7 cellular contexts compared by ENCODE assay signal in the genomic region with DNA sequence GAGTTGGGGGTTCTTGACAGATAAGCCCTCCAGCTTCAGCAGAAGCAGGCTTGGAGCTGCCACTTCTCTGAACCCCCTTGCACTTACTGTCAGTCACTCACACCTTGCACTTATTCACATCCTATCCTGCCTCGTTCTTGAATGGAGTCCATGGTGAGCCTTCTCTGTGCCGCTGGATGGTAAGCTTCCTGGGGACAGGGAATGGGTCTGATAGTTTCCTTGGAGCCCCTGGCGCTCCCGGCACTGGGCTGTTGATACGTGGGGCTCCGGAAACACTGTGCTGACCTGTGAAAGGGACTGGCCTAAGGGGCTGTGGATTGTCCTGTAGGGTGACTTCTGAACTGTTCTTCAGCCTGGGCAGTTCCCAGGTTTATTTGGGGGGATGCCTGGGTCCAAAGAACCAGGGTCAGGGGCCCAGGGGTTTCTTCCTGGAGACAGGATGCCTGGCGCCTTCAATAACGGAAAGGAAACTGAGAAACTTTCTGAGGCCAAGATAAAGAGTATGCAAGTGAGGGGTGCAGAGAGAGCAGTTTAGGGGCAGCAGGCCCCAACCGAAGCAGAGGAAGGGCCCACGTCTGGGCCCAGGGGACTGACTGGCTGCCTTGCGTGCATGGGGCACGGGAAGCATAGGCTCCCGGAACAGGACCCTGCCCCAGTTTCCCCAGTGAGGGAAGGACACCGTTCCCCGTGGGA. TPM values are rescaled to one million over a fixed set of nuclear protein-coding genes. Genes with fewer than 3 reads are reported as not detected.
A peak's percentile ranks its signal among the peaks of the same experiment; 100 is the strongest.
DNase-seq lines count a peak whose midpoint lies in the region; ATAC-seq lines count a peak whose summit lies in the region.

No MANE protein-coding gene starts in this region.

- H3K4me1 ChIP-seq in SJCRH30, result peaks cover 3% of the 10 kb centered on the region; the same call in 1 of the 2 replicates
- H3K4me1 ChIP-seq in trophoblast cell (ENCODE audit: control insufficient read depth in 1 of 2, insufficient read depth in 2 of 2, low read length in 2 of 2), result peaks cover 11 to 18% of the 10 kb centered on the region in 2 experiments

- H4K12ac ChIP-seq in trophoblast cell (ENCODE audit: low read depth, low read length), result peak overlapping the region; percentile 56

- H3K9me3 ChIP-seq in SJCRH30 (replicated peaks) (no peaks in the 10 kb centered on the region), trophoblast cell (ENCODE audit: insufficient read depth, low read depth, low read length) (no peaks in the 10 kb centered on the region)

- peak overlapping the region; percentile 82 for H2AK5ac ChIP-seq in trophoblast cell (ENCODE audit: low read length)

- no peak overlapping the region for H3K23ac ChIP-seq in trophoblast cell (ENCODE audit: low read length)

- DNase-seq in SJCRH30 (no peak), epithelial cell of prostate (ENCODE audit: low read depth, low spot score) (no peak), trophoblast cell (no peak), NCI-H748 (lab: John Stamatoyannopoulos, UW; ENCODE audit: unreplicated experiment) (no peak), UCSD-AML1 (lab: John Stamatoyannopoulos, UW; ENCODE audit: unreplicated experiment) (no peak)

- H3K18ac ChIP-seq in trophoblast cell (ENCODE audit: low read length), result peak overlapping the region; percentile 43

- peak overlapping the region; percentile 97 for H3K9ac ChIP-seq in trophoblast cell (ENCODE audit: low read length)

- peaks cover 10% of the 10 kb centered on the region for H3K79me2 ChIP-seq in trophoblast cell (ENCODE audit: control insufficient read depth, insufficient read depth, low read length, poor library complexity)

- WGBS in trophoblast cell (ENCODE audit: extremely low coverage, insufficient coverage, insufficient read length), result no CpG with 5 or more reads among the region's 15 CpGs

- peaks cover 8% of the 10 kb centered on the region for H3K79me1 ChIP-seq in trophoblast cell (ENCODE audit: low read length)

- H4K91ac ChIP-seq in trophoblast cell (ENCODE audit: low read depth, low read length), result peak overlapping the region; percentile 80

- ATAC-seq in GM18870 (IDR thresholded peaks at IDR 0.05; ENCODE audit: unreplicated experiment) (peak; percentile 45), HG02759 (IDR thresholded peaks at IDR 0.05; ENCODE audit: unreplicated experiment) (peak; percentile 42)

- peak overlapping the region; percentile 84 for H2AFZ ChIP-seq in trophoblast cell (ENCODE audit: insufficient read depth, low read length, poor library complexity)

- H3K4me2 ChIP-seq in trophoblast cell (ENCODE audit: low read length), result peak overlapping the region; percentile 97

- peak overlapping the region; percentile 10 for H3K4ac ChIP-seq in trophoblast cell (ENCODE audit: low read depth, low read length)

- H3K27me3 ChIP-seq in SJCRH30 (no peaks in the 10 kb centered on the region), trophoblast cell (ENCODE audit: insufficient read depth, low read length) (no peaks in the 10 kb centered on the region)

- no peak overlapping the region for H2BK12ac ChIP-seq in trophoblast cell (ENCODE audit: low read length)

- H3K4me3 ChIP-seq in SJCRH30, result peak overlapping the region; percentile 95
- peak overlapping the region; percentile 86 for H3K4me3 ChIP-seq in trophoblast cell (ENCODE audit: low read depth, low read length)

- peak overlapping the region; percentile 93 for H4K8ac ChIP-seq in trophoblast cell (ENCODE audit: low read depth, low read length)

- peak overlapping the region; percentile 34 for H2BK120ac ChIP-seq in trophoblast cell (ENCODE audit: insufficient read depth, low read length, poor library complexity)

- peak overlapping the region; percentile 96 for H3K27ac ChIP-seq in SJCRH30
- H3K27ac ChIP-seq in epithelial cell of prostate, result peak overlapping the region; percentile 85
- H3K27ac ChIP-seq in trophoblast cell (ENCODE audit: low read depth, low read length), result no peak overlapping the region

- H3K14ac ChIP-seq in trophoblast cell (ENCODE audit: low read length), result peak overlapping the region; percentile 91

- peak overlapping the region; percentile 66 for H2BK5ac ChIP-seq in trophoblast cell (ENCODE audit: low read depth, low read length, poor library complexity)

- H3K36me3 ChIP-seq in SJCRH30, result peaks cover 4% of the 10 kb centered on the region; the same call in 1 of the 2 replicates
- H3K36me3 ChIP-seq in trophoblast cell (ENCODE audit: control insufficient read depth in 1 of 2, insufficient read depth in 2 of 2, low read length in 2 of 2), result no peaks in the 10 kb centered on the region

RNA-seq across cellular contexts. Expression of gene ST3GAL4, which starts 0.7 kb away (rescaled TPM):
- total RNA-seq in SJCRH30 (2014; rRNA removed; shearing (Covaris generic)), result 37.3 and 39.6 TPM in 2 replicates
- polyA plus RNA-seq in trophoblast cell (2013), result 16.1 and 17.5 TPM in 2 replicates

RNA-seq across cellular contexts. Expression of gene DCPS, which starts 50.9 kb away (rescaled TPM):
- 21.3 and 24.5 TPM in 2 replicates for total RNA-seq in SJCRH30 (2014; rRNA removed; shearing (Covaris generic))
- polyA plus RNA-seq in trophoblast cell (2013), result 11.2 and 12.2 TPM in 2 replicates
